Comparison of ENCODE assay signal across 8 cellular contexts in the genomic region with DNA sequence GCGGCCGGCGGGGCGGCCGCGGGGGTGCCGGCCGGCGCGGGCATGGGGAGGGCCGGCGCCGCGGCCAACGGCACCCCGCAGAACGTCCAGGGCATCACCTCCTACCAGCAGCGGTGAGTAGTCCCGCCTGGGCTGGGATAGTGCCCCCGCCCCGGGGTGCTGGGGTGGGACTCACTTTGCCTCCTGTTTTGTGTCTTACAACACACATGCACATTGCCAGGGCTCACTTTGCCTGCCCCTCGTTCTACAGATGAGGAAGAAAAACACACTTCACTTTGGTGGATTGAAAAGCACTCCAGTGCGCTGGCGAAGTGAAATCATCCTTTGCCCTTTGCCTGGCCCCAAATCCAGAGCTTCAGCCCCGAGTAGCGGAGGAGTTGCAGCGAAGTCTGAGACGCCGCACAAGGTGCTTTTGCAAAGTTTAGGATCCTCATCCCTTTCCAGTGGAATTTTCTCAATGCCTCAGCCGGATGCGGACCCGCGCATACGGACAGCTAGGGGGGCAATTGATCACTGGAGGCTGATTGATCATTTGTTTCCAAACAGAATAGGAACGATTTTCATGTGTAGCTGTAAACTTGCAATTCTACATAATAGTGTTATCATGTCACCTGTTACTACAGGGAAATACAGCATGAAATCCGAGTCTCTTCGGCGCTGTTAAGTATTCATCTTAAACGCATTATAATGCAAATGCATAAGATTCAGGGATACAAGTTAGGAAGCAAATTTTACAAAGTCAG.
DNase-seq lines count a peak whose midpoint lies in the region; ATAC-seq and TF ChIP-seq lines count a peak whose summit lies in the region.

No MANE protein-coding gene starts in this region.

- peaks cover 0 to 5% of the 10 kb centered on the region in 2 donors for H3K9me3 Mint-ChIP-seq in effector memory CD8-positive, alpha-beta T cell

- H3K27me3 Mint-ChIP-seq in effector memory CD8-positive, alpha-beta T cell: peaks cover 40 to 69% of the 10 kb centered on the region in 2 donors

- ATAC-seq in GM19035 (IDR thresholded peaks at IDR 0.05; ENCODE audit: unreplicated experiment) (no peak), GM21786 (IDR thresholded peaks at IDR 0.05; ENCODE audit: unreplicated experiment) (no peak)
- ATAC-seq in effector memory CD8-positive, alpha-beta T cell (replicated peaks): no peak

- no peak for TF ChIP-seq CTCF in GM13976 (IDR thresholded peaks at IDR 0.05; ENCODE audit: borderline replicate concordance, control extremely low read depth, extremely low read depth, insufficient read depth, missing control alignments)

- H3K36me3 Mint-ChIP-seq in effector memory CD8-positive, alpha-beta T cell (ENCODE audit: insufficient read depth): no peaks in the 10 kb centered on the region

- peak overlapping the region; percentile 53 for H3K4me3 ChIP-seq in skeletal muscle cell (ENCODE audit: low read depth, low read length)

- DNase-seq in GM13976 (ENCODE audit: low spot score) (peak; percentile 27), NCI-H748 treated with DMSO at 0.1 percent for 48 hours (lab: John Stamatoyannopoulos, UW) (peak; percentile 56), globus pallidus (ENCODE audit: low spot score) (peak; percentile 41), skeletal muscle cell (ENCODE audit: low read depth) (no peak)
- no peak for DNase-seq in effector memory CD8-positive, alpha-beta T cell
- no peak for DNase-seq in stimulated activated CD4-positive, alpha-beta T cell treated with anti-CD3 and anti-CD28 coated beads, Interleukin-4, amount 100 ng/mL, for 4 hours

- no peak overlapping the region for H3K4me3 Mint-ChIP-seq in effector memory CD8-positive, alpha-beta T cell

- in situ Hi-C loops in GM13976 (cut with MboI; ENCODE audit: low sequenced_read_pairs, unreplicated experiment): no loop called here

- peaks cover 3 to 5% of the 10 kb centered on the region in 2 donors for H3K4me1 Mint-ChIP-seq in effector memory CD8-positive, alpha-beta T cell (ENCODE audit: low read depth in 2 of 2)

- no peak overlapping the region for H3K27ac Mint-ChIP-seq in effector memory CD8-positive, alpha-beta T cell

Comparison
In these comparisons a context has a peak if more than half of its experiments do, and no peak if none do; other contexts are left out.
1. DNase-seq: peak in GM13976 (single experiment), NCI-H748 treated with DMSO at 0.1 percent for 48 hours (single experiment) and globus pallidus (single experiment); none in skeletal muscle cell (single experiment), effector memory CD8-positive, alpha-beta T cell (0 of 3) and stimulated activated CD4-positive, alpha-beta T cell treated with anti-CD3 and anti-CD28 coated beads, Interleukin-4, amount 100 ng/mL, for 4 hours (0 of 2).